ENCODE assay signal across 1 cellular context in genomic region chr9:34379334-34380033, GRCh38.
A peak's percentile ranks its signal among the peaks of the same experiment; 100 is the strongest.
TF ChIP-seq lines count a peak whose summit lies in the region.

No MANE protein-coding gene starts in this region.

TF ChIP-seq in HepG2, 621 proteins besides CTCF, POLR2A, EP300 and RAD21 (continued from another document and continues in another):
- TF ChIP-seq ZNF781 (CRISPR knock-in tag; IDR thresholded peaks at IDR 0.05; ENCODE audit: borderline replicate concordance, not compliant biosample characterization) (no peak), CREM (IDR thresholded peaks at IDR 0.05) (no peak), CREM (CRISPR knock-in tag; IDR thresholded peaks at IDR 0.05) (no peak), ASH2L (IDR thresholded peaks at IDR 0.05; ENCODE audit: insufficient read length, low read depth, low read length) (peak; percentile 63), ZNF800 (CRISPR knock-in tag; IDR thresholded peaks at IDR 0.05) (no peak), PAXIP1 (CRISPR knock-in tag; conservative IDR thresholded peaks at IDR 0.05) (peak; percentile 52), ZNF558 (CRISPR knock-in tag; IDR thresholded peaks at IDR 0.05; ENCODE audit: borderline replicate concordance) (no peak), ZNF431 (CRISPR knock-in tag; IDR thresholded peaks at IDR 0.05; ENCODE audit: borderline replicate concordance, low read depth) (no peak), HMG20B (CRISPR knock-in tag; conservative IDR thresholded peaks at IDR 0.05) (no peak), NCOA5 (CRISPR knock-in tag; IDR thresholded peaks at IDR 0.05) (no peak), SPEN (CRISPR knock-in tag; IDR thresholded peaks at IDR 0.05; ENCODE audit: low read depth) (peak; percentile 17; the same call in 1 of the 2 replicates), GLI4 (CRISPR knock-in tag; IDR thresholded peaks at IDR 0.05; ENCODE audit: borderline replicate concordance) (no peak), THYN1 (CRISPR knock-in tag; IDR thresholded peaks at IDR 0.05; ENCODE audit: borderline replicate concordance, low read depth) (no peak), HMGXB3 (CRISPR knock-in tag; IDR thresholded peaks at IDR 0.05; ENCODE audit: borderline replicate concordance) (peak; percentile 41; the same call in 1 of the 2 replicates), ZNF3 (CRISPR knock-in tag; IDR thresholded peaks at IDR 0.05) (no peak), ZNF782 (CRISPR knock-in tag; IDR thresholded peaks at IDR 0.05; ENCODE audit: borderline replicate concordance) (no peak), NFE2 (CRISPR knock-in tag; IDR thresholded peaks at IDR 0.05) (no peak), ZNF552 (CRISPR knock-in tag; IDR thresholded peaks at IDR 0.05; ENCODE audit: borderline replicate concordance) (no peak), ZNF616 (CRISPR knock-in tag; IDR thresholded peaks at IDR 0.05; ENCODE audit: low read depth) (no peak), ZNF556 (CRISPR knock-in tag; IDR thresholded peaks at IDR 0.05; ENCODE audit: borderline replicate concordance) (peak; percentile 67; the same call in 1 of the 2 replicates), TAF15 (IDR thresholded peaks at IDR 0.05; ENCODE audit: low read depth, low read length, poor library complexity, severe bottlenecking) (no peak), ZNF253 (CRISPR knock-in tag; IDR thresholded peaks at IDR 0.05; ENCODE audit: borderline replicate concordance) (no peak), TRAFD1 (CRISPR knock-in tag; IDR thresholded peaks at IDR 0.05; ENCODE audit: borderline replicate concordance) (no peak; the same call in 1 of the 2 replicates), RFX1 (IDR thresholded peaks at IDR 0.05) (no peak), SNAPC5 (CRISPR knock-in tag; IDR thresholded peaks at IDR 0.05; ENCODE audit: borderline replicate concordance) (no peak), ZNF44 (CRISPR knock-in tag; IDR thresholded peaks at IDR 0.05) (no peak), ZBTB8A (CRISPR knock-in tag; IDR thresholded peaks at IDR 0.05; ENCODE audit: borderline replicate concordance, low read depth) (no peak), NPAS2 (CRISPR knock-in tag; IDR thresholded peaks at IDR 0.05; ENCODE audit: borderline replicate concordance) (no peak), HNF1A (IDR thresholded peaks at IDR 0.05; ENCODE audit: low read depth) (no peak), HNF1A (CRISPR knock-in tag; IDR thresholded peaks at IDR 0.05; ENCODE audit: borderline replicate concordance) (no peak), ZNF142 (CRISPR knock-in tag; IDR thresholded peaks at IDR 0.05) (no peak), ATF7 (IDR thresholded peaks at IDR 0.05) (no peak), ATF7 (CRISPR knock-in tag; IDR thresholded peaks at IDR 0.05) (no peak), ETV5 (CRISPR knock-in tag; IDR thresholded peaks at IDR 0.05; ENCODE audit: borderline replicate concordance) (peak; percentile 51; the same call in 1 of the 2 replicates)
